ENCODE assay signal across 9 cellular contexts in the genomic region with DNA sequence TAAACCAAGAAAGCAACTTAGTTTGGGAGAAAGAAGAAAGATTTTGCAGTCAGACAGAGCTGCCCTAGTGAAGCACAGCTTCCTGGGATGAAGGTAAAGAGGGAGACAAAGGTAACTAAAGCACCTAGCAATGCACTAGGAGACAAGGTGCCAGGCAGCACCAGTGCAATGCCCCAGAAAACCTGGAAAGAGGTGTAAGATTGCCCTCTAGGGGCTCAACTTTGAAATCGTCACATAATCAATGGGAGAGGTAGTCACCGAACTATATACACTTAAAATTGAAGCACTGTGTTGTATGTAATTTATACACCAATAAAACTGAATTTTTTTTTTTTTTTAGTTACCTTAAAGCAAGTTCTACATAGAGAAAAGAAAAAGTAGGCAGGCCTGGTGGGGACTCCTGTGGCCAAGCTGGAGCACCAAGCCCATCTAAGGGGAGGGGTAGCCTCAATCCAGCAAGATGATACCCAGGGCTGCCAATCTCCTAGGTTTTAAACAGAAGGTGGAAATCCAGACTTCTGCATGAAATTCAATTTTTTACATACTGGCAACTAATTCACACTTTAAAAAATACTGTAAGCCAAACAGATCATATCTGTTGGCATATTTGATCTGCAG. TPM values are rescaled to one million over a fixed set of nuclear protein-coding genes. Genes with fewer than 3 reads are reported as not detected.
DNase-seq lines count a peak whose midpoint lies in the region; ATAC-seq and TF ChIP-seq lines count a peak whose summit lies in the region.
"Had no signal": no experiment of that assay in that cellular context is flagged by ENCODE, and none has a peak within 500 bp of the region (broad histone marks: within the 10 kb centered on the region; RNA-seq: fewer than 3 reads in every experiment).

No MANE protein-coding gene starts in this region.

- H3K4me3 Mint-ChIP-seq in WTC11 = no peak overlapping the region
- H3K4me3 Mint-ChIP-seq: CD4-positive, CD25-positive, alpha-beta regulatory T cell had no signal

- no peak overlapping the region for H3K27ac Mint-ChIP-seq in WTC11

- H3K36me3 Mint-ChIP-seq in WTC11 = peaks cover 74% of the 10 kb centered on the region

- TF ChIP-seq CTCF in WTC11 (IDR thresholded peaks at IDR 0.05) = no peak

- no peaks in the 10 kb centered on the region for H3K27me3 Mint-ChIP-seq in WTC11 (ENCODE audit: low read depth)
- H3K27me3 Mint-ChIP-seq: CD4-positive, CD25-positive, alpha-beta regulatory T cell had no signal

- CTCF ChIA-PET in WTC11 (lab: Charles Lee) = interaction anchor here (0.6 to 5.3 kb wide), 13 partner anchors 8 to 163 kb away, joined by 3 to 38 read pairs (median 3); no protein-coding TSS in a partner anchor

- peak; percentile 76 for ATAC-seq in WTC11

- no peaks in the 10 kb centered on the region for H3K27me3 ChIP-seq in effector memory CD4-positive, alpha-beta T cell (replicated peaks; ENCODE audit: control insufficient read depth, insufficient read depth, low read length, poor library complexity, severe bottlenecking)

- H3K27ac ChIP-seq in effector memory CD4-positive, alpha-beta T cell (ENCODE audit: insufficient read depth, low read length, poor library complexity, severe bottlenecking) = no peak overlapping the region

- H3K9me3 Mint-ChIP-seq in WTC11 = peaks cover 6% of the 10 kb centered on the region; the same call in 1 of the 2 replicates

- peaks cover 31% of the 10 kb centered on the region for H3K4me1 Mint-ChIP-seq in WTC11

- H3K36me3 ChIP-seq in effector memory CD4-positive, alpha-beta T cell (ENCODE audit: control insufficient read depth, insufficient read depth, low read length) = peaks cover 82% of the 10 kb centered on the region

- H3K4me3 ChIP-seq in effector memory CD4-positive, alpha-beta T cell (ENCODE audit: insufficient read depth, low read depth, low read length, poor library complexity, severe bottlenecking) = no peak overlapping the region

- H3K9me3 ChIP-seq in effector memory CD4-positive, alpha-beta T cell (ENCODE audit: control insufficient read depth, low read length) = no peaks in the 10 kb centered on the region

- DNase-seq in NCI-H2081 (lab: John Stamatoyannopoulos, UW) (peak; percentile 68 to 77), NCI-H2081 treated with DMSO at 0.1 percent for 48 hours (lab: John Stamatoyannopoulos, UW) (no peak), NCI-H128 (lab: John Stamatoyannopoulos, UW; ENCODE audit: unreplicated experiment) (peak; percentile 18), WTC11 (ENCODE audit: low spot score) (peak; percentile 33), iris pigment epithelial cell (ENCODE audit: low read depth) (peak; percentile 43)
- no peak for DNase-seq in effector memory CD4-positive, alpha-beta T cell
- DNase-seq in stimulated activated CD4-positive, alpha-beta T cell treated with anti-CD3 and anti-CD28 coated beads, Interleukin-4, amount 100 ng/mL, for 24 hours = no peak
- DNase-seq in activated T-cell treated with anti-CD3 and anti-CD28 coated beads, Interleukin-2, amount 50 U/mL, for 1 hour = no peak

- H3K4me1 ChIP-seq in effector memory CD4-positive, alpha-beta T cell (ENCODE audit: control insufficient read depth, insufficient read depth, low read length, poor library complexity, severe bottlenecking) = no peaks in the 10 kb centered on the region

- POLR2A ChIA-PET in WTC11 (lab: Charles Lee) = interaction anchor here (0.6 to 0.7 kb wide), 3 partner anchors 108 to 1331 kb away, joined by 3 to 6 read pairs (median 3); no protein-coding TSS in a partner anchor

TF ChIP-seq in WTC11, 78 proteins besides CTCF, POLR2A, EP300 and RAD21 (continues in another document):
- TF ChIP-seq ESRRA (CRISPR knock-in tag; IDR thresholded peaks at IDR 0.05; ENCODE audit: borderline replicate concordance) = no peak
- TF ChIP-seq FOXK1 (CRISPR knock-in tag; IDR thresholded peaks at IDR 0.05) = no peak
- TF ChIP-seq IRF2 (CRISPR knock-in tag; IDR thresholded peaks at IDR 0.05; ENCODE audit: borderline replicate concordance, low read depth) = no peak
- TF ChIP-seq NFYB (CRISPR knock-in tag; conservative IDR thresholded peaks at IDR 0.05; ENCODE audit: low read depth) = no peak
- no peak for TF ChIP-seq HMGA2 (CRISPR knock-in tag; IDR thresholded peaks at IDR 0.05)
- TF ChIP-seq, protein P1, sequence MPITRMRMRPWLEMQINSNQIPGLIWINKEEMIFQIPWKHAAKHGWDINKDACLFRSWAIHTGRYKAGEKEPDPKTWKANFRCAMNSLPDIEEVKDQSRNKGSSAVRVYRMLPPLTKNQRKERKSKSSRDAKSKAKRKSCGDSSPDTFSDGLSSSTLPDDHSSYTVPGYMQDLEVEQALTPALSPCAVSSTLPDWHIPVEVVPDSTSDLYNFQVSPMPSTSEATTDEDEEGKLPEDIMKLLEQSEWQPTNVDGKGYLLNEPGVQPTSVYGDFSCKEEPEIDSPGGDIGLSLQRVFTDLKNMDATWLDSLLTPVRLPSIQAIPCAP (CRISPR knock-in tag; IDR thresholded peaks at IDR 0.05) = no peak
- no peak for TF ChIP-seq CBFB (CRISPR knock-in tag; IDR thresholded peaks at IDR 0.05; ENCODE audit: low read depth)
- TF ChIP-seq, protein P2, sequence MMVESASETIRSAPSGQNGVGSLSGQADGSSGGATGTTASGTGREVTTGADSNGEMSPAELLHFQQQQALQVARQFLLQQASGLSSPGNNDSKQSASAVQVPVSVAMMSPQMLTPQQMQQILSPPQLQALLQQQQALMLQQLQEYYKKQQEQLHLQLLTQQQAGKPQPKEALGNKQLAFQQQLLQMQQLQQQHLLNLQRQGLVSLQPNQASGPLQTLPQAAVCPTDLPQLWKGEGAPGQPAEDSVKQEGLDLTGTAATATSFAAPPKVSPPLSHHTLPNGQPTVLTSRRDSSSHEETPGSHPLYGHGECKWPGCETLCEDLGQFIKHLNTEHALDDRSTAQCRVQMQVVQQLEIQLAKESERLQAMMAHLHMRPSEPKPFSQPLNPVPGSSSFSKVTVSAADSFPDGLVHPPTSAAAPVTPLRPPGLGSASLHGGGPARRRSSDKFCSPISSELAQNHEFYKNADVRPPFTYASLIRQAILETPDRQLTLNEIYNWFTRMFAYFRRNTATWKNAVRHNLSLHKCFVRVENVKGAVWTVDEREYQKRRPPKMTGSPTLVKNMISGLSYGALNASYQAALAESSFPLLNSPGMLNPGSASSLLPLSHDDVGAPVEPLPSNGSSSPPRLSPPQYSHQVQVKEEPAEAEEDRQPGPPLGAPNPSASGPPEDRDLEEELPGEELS (CRISPR knock-in tag; IDR thresholded peaks at IDR 0.05) = no peak
- TF ChIP-seq, protein P3, sequence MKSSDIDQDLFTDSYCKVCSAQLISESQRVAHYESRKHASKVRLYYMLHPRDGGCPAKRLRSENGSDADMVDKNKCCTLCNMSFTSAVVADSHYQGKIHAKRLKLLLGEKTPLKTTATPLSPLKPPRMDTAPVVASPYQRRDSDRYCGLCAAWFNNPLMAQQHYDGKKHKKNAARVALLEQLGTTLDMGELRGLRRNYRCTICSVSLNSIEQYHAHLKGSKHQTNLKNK (CRISPR knock-in tag; IDR thresholded peaks at IDR 0.05) = no peak
- TF ChIP-seq NR2C2 (CRISPR knock-in tag; IDR thresholded peaks at IDR 0.05) = no peak
- no peak for TF ChIP-seq JAZF1 (CRISPR knock-in tag; IDR thresholded peaks at IDR 0.05)
- TF ChIP-seq, protein P4, sequence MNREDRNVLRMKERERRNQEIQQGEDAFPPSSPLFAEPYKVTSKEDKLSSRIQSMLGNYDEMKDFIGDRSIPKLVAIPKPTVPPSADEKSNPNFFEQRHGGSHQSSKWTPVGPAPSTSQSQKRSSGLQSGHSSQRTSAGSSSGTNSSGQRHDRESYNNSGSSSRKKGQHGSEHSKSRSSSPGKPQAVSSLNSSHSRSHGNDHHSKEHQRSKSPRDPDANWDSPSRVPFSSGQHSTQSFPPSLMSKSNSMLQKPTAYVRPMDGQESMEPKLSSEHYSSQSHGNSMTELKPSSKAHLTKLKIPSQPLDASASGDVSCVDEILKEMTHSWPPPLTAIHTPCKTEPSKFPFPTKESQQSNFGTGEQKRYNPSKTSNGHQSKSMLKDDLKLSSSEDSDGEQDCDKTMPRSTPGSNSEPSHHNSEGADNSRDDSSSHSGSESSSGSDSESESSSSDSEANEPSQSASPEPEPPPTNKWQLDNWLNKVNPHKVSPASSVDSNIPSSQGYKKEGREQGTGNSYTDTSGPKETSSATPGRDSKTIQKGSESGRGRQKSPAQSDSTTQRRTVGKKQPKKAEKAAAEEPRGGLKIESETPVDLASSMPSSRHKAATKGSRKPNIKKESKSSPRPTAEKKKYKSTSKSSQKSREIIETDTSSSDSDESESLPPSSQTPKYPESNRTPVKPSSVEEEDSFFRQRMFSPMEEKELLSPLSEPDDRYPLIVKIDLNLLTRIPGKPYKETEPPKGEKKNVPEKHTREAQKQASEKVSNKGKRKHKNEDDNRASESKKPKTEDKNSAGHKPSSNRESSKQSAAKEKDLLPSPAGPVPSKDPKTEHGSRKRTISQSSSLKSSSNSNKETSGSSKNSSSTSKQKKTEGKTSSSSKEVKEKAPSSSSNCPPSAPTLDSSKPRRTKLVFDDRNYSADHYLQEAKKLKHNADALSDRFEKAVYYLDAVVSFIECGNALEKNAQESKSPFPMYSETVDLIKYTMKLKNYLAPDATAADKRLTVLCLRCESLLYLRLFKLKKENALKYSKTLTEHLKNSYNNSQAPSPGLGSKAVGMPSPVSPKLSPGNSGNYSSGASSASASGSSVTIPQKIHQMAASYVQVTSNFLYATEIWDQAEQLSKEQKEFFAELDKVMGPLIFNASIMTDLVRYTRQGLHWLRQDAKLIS (CRISPR knock-in tag; IDR thresholded peaks at IDR 0.05; ENCODE audit: borderline replicate concordance) = no peak

RNA-seq across cellular contexts. Expression of a gene that starts 48.2 kb away (rescaled TPM):
- 43.1 to 49.1 TPM (median 48.3 TPM) in 3 replicates for total RNA-seq in WTC11 (2021)

Comparison
In these comparisons a context has a peak if more than half of its experiments do, and no peak if none do; other contexts are left out.
1. DNase-seq: peak in NCI-H2081 (2 of 2), NCI-H128 (single experiment), WTC11 (single experiment) and iris pigment epithelial cell (single experiment); none in NCI-H2081 treated with DMSO at 0.1 percent for 48 hours (single experiment), effector memory CD4-positive, alpha-beta T cell (0 of 3), stimulated activated CD4-positive, alpha-beta T cell treated with anti-CD3 and anti-CD28 coated beads, Interleukin-4, amount 100 ng/mL, for 24 hours (single experiment) and activated T-cell treated with anti-CD3 and anti-CD28 coated beads, Interleukin-2, amount 50 U/mL, for 1 hour (single experiment).